ENCODE assay signal across 1 cellular context in genomic region chr1:220690140-220691038, GRCh38.
A peak's percentile ranks its signal among the peaks of the same experiment; 100 is the strongest.
TF ChIP-seq lines count a peak whose summit lies in the region.

A gene with protein sequence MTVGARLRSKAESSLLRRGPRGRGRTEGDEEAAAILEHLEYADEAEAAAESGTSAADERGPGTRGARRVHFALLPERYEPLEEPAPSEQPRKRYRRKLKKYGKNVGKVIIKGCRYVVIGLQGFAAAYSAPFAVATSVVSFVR (plus strand): TSS chr1:220690363. CDS start chr1:220690403, 40 bp downstream.

TF ChIP-seq in GM12878, 131 proteins besides CTCF, POLR2A, EP300 and RAD21 (continued from another document and continues in another):
- TF ChIP-seq, protein P1, sequence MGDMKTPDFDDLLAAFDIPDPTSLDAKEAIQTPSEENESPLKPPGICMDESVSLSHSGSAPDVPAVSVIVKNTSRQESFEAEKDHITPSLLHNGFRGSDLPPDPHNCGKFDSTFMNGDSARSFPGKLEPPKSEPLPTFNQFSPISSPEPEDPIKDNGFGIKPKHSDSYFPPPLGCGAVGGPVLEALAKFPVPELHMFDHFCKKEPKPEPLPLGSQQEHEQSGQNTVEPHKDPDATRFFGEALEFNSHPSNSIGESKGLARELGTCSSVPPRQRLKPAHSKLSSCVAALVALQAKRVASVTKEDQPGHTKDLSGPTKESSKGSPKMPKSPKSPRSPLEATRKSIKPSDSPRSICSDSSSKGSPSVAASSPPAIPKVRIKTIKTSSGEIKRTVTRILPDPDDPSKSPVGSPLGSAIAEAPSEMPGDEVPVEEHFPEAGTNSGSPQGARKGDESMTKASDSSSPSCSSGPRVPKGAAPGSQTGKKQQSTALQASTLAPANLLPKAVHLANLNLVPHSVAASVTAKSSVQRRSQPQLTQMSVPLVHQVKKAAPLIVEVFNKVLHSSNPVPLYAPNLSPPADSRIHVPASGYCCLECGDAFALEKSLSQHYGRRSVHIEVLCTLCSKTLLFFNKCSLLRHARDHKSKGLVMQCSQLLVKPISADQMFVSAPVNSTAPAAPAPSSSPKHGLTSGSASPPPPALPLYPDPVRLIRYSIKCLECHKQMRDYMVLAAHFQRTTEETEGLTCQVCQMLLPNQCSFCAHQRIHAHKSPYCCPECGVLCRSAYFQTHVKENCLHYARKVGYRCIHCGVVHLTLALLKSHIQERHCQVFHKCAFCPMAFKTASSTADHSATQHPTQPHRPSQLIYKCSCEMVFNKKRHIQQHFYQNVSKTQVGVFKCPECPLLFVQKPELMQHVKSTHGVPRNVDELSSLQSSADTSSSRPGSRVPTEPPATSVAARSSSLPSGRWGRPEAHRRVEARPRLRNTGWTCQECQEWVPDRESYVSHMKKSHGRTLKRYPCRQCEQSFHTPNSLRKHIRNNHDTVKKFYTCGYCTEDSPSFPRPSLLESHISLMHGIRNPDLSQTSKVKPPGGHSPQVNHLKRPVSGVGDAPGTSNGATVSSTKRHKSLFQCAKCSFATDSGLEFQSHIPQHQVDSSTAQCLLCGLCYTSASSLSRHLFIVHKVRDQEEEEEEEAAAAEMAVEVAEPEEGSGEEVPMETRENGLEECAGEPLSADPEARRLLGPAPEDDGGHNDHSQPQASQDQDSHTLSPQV (IDR thresholded peaks at IDR 0.05), result no peak
- TF ChIP-seq NFIC (IDR thresholded peaks at IDR 0.05; ENCODE audit: low read depth, low read length) (no peak), PAX5 (IDR thresholded peaks at IDR 0.05; ENCODE audit: borderline replicate concordance, low read depth, low read length) (no peak), ZNF384 (IDR thresholded peaks at IDR 0.05; ENCODE audit: borderline replicate concordance, low read depth, low read length) (no peak), PKNOX1 (IDR thresholded peaks at IDR 0.05) (no peak), IRF5 (IDR thresholded peaks at IDR 0.05; ENCODE audit: borderline replicate concordance) (no peak), SMARCA5 (IDR thresholded peaks at IDR 0.05) (peak; percentile 94), CHD1 (IDR thresholded peaks at IDR 0.05; ENCODE audit: low read depth, low read length) (no peak), SREBF2 (IDR thresholded peaks at IDR 0.05; ENCODE audit: low read length) (no peak), STAT3 (IDR thresholded peaks at IDR 0.05; ENCODE audit: low read depth, low read length) (no peak), EED (IDR thresholded peaks at IDR 0.05; ENCODE audit: low read depth) (no peak), ZBED1 (IDR thresholded peaks at IDR 0.05; ENCODE audit: borderline replicate concordance) (no peak), POLR2AphosphoS2 (IDR thresholded peaks at IDR 0.05; ENCODE audit: low read depth, low read length) (no peak), KDM1A (IDR thresholded peaks at IDR 0.05; ENCODE audit: borderline replicate concordance) (no peak), E2F4 (IDR thresholded peaks at IDR 0.05; ENCODE audit: low read depth, low read length) (no peak), ELK1 (IDR thresholded peaks at IDR 0.05; ENCODE audit: low read depth, low read length) (no peak), GATAD2B (conservative IDR thresholded peaks at IDR 0.05; ENCODE audit: low read depth) (peak; percentile 57; the same call in 1 of the 2 replicates), ZBTB4 (CRISPR knock-in tag; IDR thresholded peaks at IDR 0.05) (no peak), ZNF274 (IDR thresholded peaks at IDR 0.05; ENCODE audit: insufficient read depth, insufficient read length) (no peak), DPF2 (IDR thresholded peaks at IDR 0.05) (peak; percentile 63; the same call in 1 of the 2 replicates), SMC3 (IDR thresholded peaks at IDR 0.05; ENCODE audit: borderline replicate concordance, low read length) (peak; percentile 75), TCF7 (IDR thresholded peaks at IDR 0.05; ENCODE audit: borderline replicate concordance) (no peak), NFXL1 (IDR thresholded peaks at IDR 0.05; ENCODE audit: borderline replicate concordance) (peak; percentile 79; the same call in 1 of the 2 replicates), E4F1 (IDR thresholded peaks at IDR 0.05; ENCODE audit: borderline replicate concordance, partially characterized antibody) (no peak), SUPT20H (IDR thresholded peaks at IDR 0.05; ENCODE audit: borderline replicate concordance, control insufficient read depth, low read depth, low read length) (no peak), TCF12 (IDR thresholded peaks at IDR 0.05; ENCODE audit: low read depth, low read length) (no peak), BHLHE40 (IDR thresholded peaks at IDR 0.05; ENCODE audit: borderline replicate concordance in 1 of 2, low read depth in 2 of 2, low read length in 1 of 2) (0 out of 4 replicates have a peak, but pooled peaks have one; percentile 18 to 37), ESRRA (IDR thresholded peaks at IDR 0.05; ENCODE audit: low read length) (no peak), MEF2B (IDR thresholded peaks at IDR 0.05; ENCODE audit: partially characterized antibody, poor library complexity, severe bottlenecking) (no peak), ZNF687 (IDR thresholded peaks at IDR 0.05) (peak; percentile 25; the same call in 1 of the 2 replicates), SIN3A (IDR thresholded peaks at IDR 0.05; ENCODE audit: low read depth, low read length) (no peak), CEBPB (IDR thresholded peaks at IDR 0.05; ENCODE audit: borderline replicate concordance in 1 of 2, low read depth in 2 of 2, low read length in 2 of 2) (no peak)
- TF ChIP-seq, protein P2, sequence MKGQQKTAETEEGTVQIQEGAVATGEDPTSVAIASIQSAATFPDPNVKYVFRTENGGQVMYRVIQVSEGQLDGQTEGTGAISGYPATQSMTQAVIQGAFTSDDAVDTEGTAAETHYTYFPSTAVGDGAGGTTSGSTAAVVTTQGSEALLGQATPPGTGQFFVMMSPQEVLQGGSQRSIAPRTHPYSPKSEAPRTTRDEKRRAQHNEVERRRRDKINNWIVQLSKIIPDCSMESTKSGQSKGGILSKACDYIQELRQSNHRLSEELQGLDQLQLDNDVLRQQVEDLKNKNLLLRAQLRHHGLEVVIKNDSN (IDR thresholded peaks at IDR 0.05; ENCODE audit: borderline replicate concordance, extremely low read length, insufficient read depth, low read depth, low read length), result no peak
- TF ChIP-seq, protein P3, sequence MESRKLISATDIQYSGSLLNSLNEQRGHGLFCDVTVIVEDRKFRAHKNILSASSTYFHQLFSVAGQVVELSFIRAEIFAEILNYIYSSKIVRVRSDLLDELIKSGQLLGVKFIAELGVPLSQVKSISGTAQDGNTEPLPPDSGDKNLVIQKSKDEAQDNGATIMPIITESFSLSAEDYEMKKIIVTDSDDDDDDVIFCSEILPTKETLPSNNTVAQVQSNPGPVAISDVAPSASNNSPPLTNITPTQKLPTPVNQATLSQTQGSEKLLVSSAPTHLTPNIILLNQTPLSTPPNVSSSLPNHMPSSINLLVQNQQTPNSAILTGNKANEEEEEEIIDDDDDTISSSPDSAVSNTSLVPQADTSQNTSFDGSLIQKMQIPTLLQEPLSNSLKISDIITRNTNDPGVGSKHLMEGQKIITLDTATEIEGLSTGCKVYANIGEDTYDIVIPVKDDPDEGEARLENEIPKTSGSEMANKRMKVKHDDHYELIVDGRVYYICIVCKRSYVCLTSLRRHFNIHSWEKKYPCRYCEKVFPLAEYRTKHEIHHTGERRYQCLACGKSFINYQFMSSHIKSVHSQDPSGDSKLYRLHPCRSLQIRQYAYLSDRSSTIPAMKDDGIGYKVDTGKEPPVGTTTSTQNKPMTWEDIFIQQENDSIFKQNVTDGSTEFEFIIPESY (IDR thresholded peaks at IDR 0.05), result no peak
